Comparison of ENCODE assay signal across 15 cellular contexts in genomic region chr11:122706689-122707088, GRCh38. TPM values are rescaled to one million over a fixed set of nuclear protein-coding genes. Genes with fewer than 3 reads are reported as not detected.
A peak's percentile ranks its signal among the peaks of the same experiment; 100 is the strongest.
DNase-seq lines count a peak whose midpoint lies in the region; ATAC-seq, FAIRE-seq and TF ChIP-seq lines count a peak whose summit lies in the region.
"Had no signal": no experiment of that assay in that cellular context is flagged by ENCODE, and none has a peak within 500 bp of the region (broad histone marks: within the 10 kb centered on the region; RNA-seq: fewer than 3 reads in every experiment).

No MANE protein-coding gene starts in this region.

- H3K4me3 ChIP-seq in cardiac fibroblast (replicated peaks in 1 of 2; ENCODE audit: low read depth in 2 of 2, low read length in 2 of 2) (no peak overlapping the region), mesenchymal stem cell (ENCODE audit: insufficient read depth in 1 of 2, low read depth in 1 of 2, low read length in 2 of 2) (no peak overlapping the region), thyroid gland (replicated peaks in 1 of 3) (no peak overlapping the region)
- H3K4me3 ChIP-seq: vagina had no signal

- DNase-seq in AG20443 (ENCODE audit: low spot score), result peak; percentile 67
- peak; percentile 42 for DNase-seq in HTR-8/SVneo (ENCODE audit: insufficient read length, low spot score)
- peak; percentile 52 to 87 for DNase-seq in cardiac fibroblast (ENCODE audit: low read depth in 2 of 2)
- DNase-seq in mesenchymal stem cell, result peak; percentile 69
- no peak for DNase-seq in NCI-H345 (lab: John Stamatoyannopoulos, UW)
- no peak for DNase-seq in HuH-7 (ENCODE audit: low spot score)
- DNase-seq in thyroid gland, result no peak
- DNase-seq: activated effector memory CD4-positive, alpha-beta T cell treated with Interleukin-2 at 50 U/mL for 16 hours; GDM1; NCI-H1105 treated with DMSO at 0.1 percent for 48 hours; NCI-H524 treated with DMSO at 0.1 percent for 48 hours; RPMI8226; T-helper 9 cell had no signal

- no peak overlapping the region for H2BK15ac ChIP-seq in mesenchymal stem cell (ENCODE audit: low read depth, poor library complexity, severe bottlenecking)

- H2AK5ac ChIP-seq in mesenchymal stem cell (ENCODE audit: low read length, severe bottlenecking), result no peak overlapping the region

- H3K9me3 ChIP-seq in mesenchymal stem cell (ENCODE audit: control insufficient read depth, low read length) (no peaks in the 10 kb centered on the region), thyroid gland (no peaks in the 10 kb centered on the region)
- H3K9me3 ChIP-seq: vagina had no signal

- H3K4ac ChIP-seq in mesenchymal stem cell (ENCODE audit: low read depth in 1 of 2, low read length in 2 of 2), result no peak overlapping the region

- no peak overlapping the region for H2AFZ ChIP-seq in mesenchymal stem cell (ENCODE audit: low read depth, low read length)

- no peak overlapping the region for H3K23ac ChIP-seq in mesenchymal stem cell (ENCODE audit: low read length in 2 of 2)

- no peak overlapping the region for H2BK120ac ChIP-seq in mesenchymal stem cell (ENCODE audit: low read depth, low read length)

- no peak overlapping the region for H4K91ac ChIP-seq in mesenchymal stem cell (ENCODE audit: low read length)

- TF ChIP-seq POLR2A in thyroid gland (IDR thresholded peaks at IDR 0.05), result no peak

- H3K27me3 ChIP-seq in mesenchymal stem cell (ENCODE audit: control insufficient read depth in 1 of 2, insufficient read depth in 1 of 2, low read length in 2 of 2), result no peaks in the 10 kb centered on the region
- H3K27me3 ChIP-seq in thyroid gland, result no peaks in the 10 kb centered on the region
- H3K27me3 ChIP-seq: vagina had no signal

- H2BK12ac ChIP-seq in mesenchymal stem cell (ENCODE audit: low read length in 2 of 2), result no peak overlapping the region

- peak overlapping the region; percentile 62 for H3K9ac ChIP-seq in mesenchymal stem cell (ENCODE audit: low read length)

- no peak overlapping the region for H3K4me2 ChIP-seq in mesenchymal stem cell (ENCODE audit: low read length, poor library complexity, severe bottlenecking)

- H3K14ac ChIP-seq in mesenchymal stem cell (ENCODE audit: low read length in 2 of 2), result no peak overlapping the region

- no peak overlapping the region for H3K18ac ChIP-seq in mesenchymal stem cell (ENCODE audit: low read depth in 1 of 2, low read length in 2 of 2)

- H4K8ac ChIP-seq in mesenchymal stem cell (ENCODE audit: low read length), result no peak overlapping the region

- peaks cover 0 to 7% of the 10 kb centered on the region in 2 experiments for H3K36me3 ChIP-seq in mesenchymal stem cell (ENCODE audit: control insufficient read depth in 1 of 2, insufficient read depth in 2 of 2, low read depth in 1 of 2, low read length in 2 of 2)
- no peaks in the 10 kb centered on the region for H3K36me3 ChIP-seq in thyroid gland
- H3K36me3 ChIP-seq: vagina had no signal

- peaks cover 5% of the 10 kb centered on the region for H3K79me1 ChIP-seq in mesenchymal stem cell (replicated peaks; ENCODE audit: low read length, poor library complexity, severe bottlenecking)

- WGBS in mesenchymal stem cell, result no CpG with 5 or more reads among the region's 1 CpG
- 95 to 98% methylated on average over 1 of the region's 1 CpG for WGBS in thyroid gland, 2 donors

- H3K27ac ChIP-seq in mesenchymal stem cell (ENCODE audit: low read length, poor library complexity, severe bottlenecking), result peak overlapping the region; percentile 91
- H3K27ac ChIP-seq in thyroid gland, result no peak overlapping the region
- H3K27ac ChIP-seq: vagina had no signal

- FAIRE-seq in HTR-8/SVneo (lab: Jason Lieb, UNC), result no peak

- intact Hi-C loops in thyroid gland (cut with DNase I), result no loop called here

- H3K4me1 ChIP-seq in mesenchymal stem cell (ENCODE audit: control insufficient read depth, insufficient read depth, low read depth, low read length), result peaks cover 14% of the 10 kb centered on the region
- no peaks in the 10 kb centered on the region for H3K4me1 ChIP-seq in thyroid gland
- H3K4me1 ChIP-seq: vagina had no signal

- TF ChIP-seq CTCF in cardiac fibroblast (IDR thresholded peaks at IDR 0.05; ENCODE audit: low read depth, low read length) (no peak), thyroid gland (IDR thresholded peaks at IDR 0.05) (no peak)

- ATAC-seq in HG03097 (IDR thresholded peaks at IDR 0.05; ENCODE audit: low FRiP score, unreplicated experiment), result no peak

- no peak overlapping the region for H2BK5ac ChIP-seq in mesenchymal stem cell (ENCODE audit: low read depth, low read length, poor library complexity, severe bottlenecking)

RNA-seq across cellular contexts. Expression of gene UBASH3B, which starts 51.2 kb away (rescaled TPM):
- 23.3 TPM for polyA plus RNA-seq in mesenchymal stem cell (2013, experiment 1 of 2)
- 25.0 TPM for polyA plus RNA-seq in mesenchymal stem cell (2013, experiment 2 of 2)
- total RNA-seq in thyroid gland, result 10 to 100 TPM in 2 of 4 donors, 1 to 10 TPM in 2; 4.3 to 16.6 (median 9.1) TPM

Comparison
In these comparisons a context has a peak if more than half of its experiments do, and no peak if none do; other contexts are left out.
1. DNase-seq: peak in AG20443 (single experiment), HTR-8/SVneo (single experiment), cardiac fibroblast (2 of 2) and mesenchymal stem cell (single experiment); none in NCI-H345 (single experiment), HuH-7 (single experiment) and thyroid gland (0 of 2).